27 cellular contexts compared by ENCODE assay signal in genomic region chr21:15701845-15702244, GRCh38.
"Had no signal": no experiment of that assay in that cellular context is flagged by ENCODE, and none has a peak within 500 bp of the region (broad histone marks: within the 10 kb centered on the region; RNA-seq: fewer than 3 reads in every experiment).

No MANE protein-coding gene starts in this region.

- H3K79me2 ChIP-seq: hepatocyte had no signal

- H3K9me3 ChIP-seq: gastrocnemius medialis had no signal

- H3K27ac ChIP-seq: brain microvascular endothelial cell, coronary artery, dorsolateral prefrontal cortex, foreskin keratinocyte, gastrocnemius medialis, heart right ventricle, hepatocyte, VCaP had no signal

- H3K27me3 ChIP-seq: brain microvascular endothelial cell, dorsolateral prefrontal cortex, foreskin keratinocyte, gastrocnemius medialis, heart right ventricle, hepatocyte had no signal

- H3K4me3 ChIP-seq: coronary artery, dorsolateral prefrontal cortex, gastrocnemius medialis, heart right ventricle, hepatocyte had no signal

- DNase-seq: activated CD4-positive, alpha-beta T cell treated with anti-CD3 and anti-CD28 coated beads for 48 hours; activated CD4-positive, alpha-beta T cell treated with anti-CD3 and anti-CD28 coated beads, Interleukin-2, amount 50 U/mL, for 1 hour; activated CD4-positive, alpha-beta T cell treated with anti-CD3 and anti-CD28 coated beads, Interleukin-2, amount 50 U/mL, for 48 hours; activated CD8-positive, alpha-beta memory T cell treated with anti-CD3 and anti-CD28 coated beads for 24 hours; activated CD8-positive, alpha-beta T cell treated with anti-CD3 and anti-CD28 coated beads for 36 hours; activated effector memory CD4-positive, alpha-beta T cell treated with Interleukin-2 at 50 U/mL for 16 hours; activated gamma-delta T cell treated with Interleukin-2 at 50 U/mL for 16 hours; activated naive CD4-positive, alpha-beta T cell treated with anti-CD3 and anti-CD28 coated beads, Interleukin-2, amount 50 U/mL, for 16 hours; activated naive CD4-positive, alpha-beta T cell treated with Interleukin-2 at 50 U/mL for 16 hours; activated T-cell treated with anti-CD3 and anti-CD28 coated beads, Interleukin-2, amount 50 U/mL, for 4 hours; amniotic stem cell; anterior cingulate cortex; brain microvascular endothelial cell; dorsolateral prefrontal cortex; effector memory CD4-positive, alpha-beta T cell; endodermal cell; foreskin keratinocyte; gastrocnemius medialis; heart right ventricle; T-helper 2 cell had no signal

- H2AFZ ChIP-seq: hepatocyte had no signal

- H3K36me3 ChIP-seq: brain microvascular endothelial cell, gastrocnemius medialis, heart right ventricle had no signal

- ATAC-seq: activated CD8-positive, alpha-beta T cell treated with anti-CD3 and anti-CD28 coated beads for 36 hours; activated T-cell treated with anti-CD3 and anti-CD28 coated beads, Interleukin-2, amount 50 U/mL, for 4 hours; activated T-helper 17 cell treated with anti-CD3 and anti-CD28 coated beads, Interleukin-2, amount 50 U/mL, for 72 hours; esophagus mucosa; foreskin keratinocyte; gastrocnemius medialis; heart right ventricle; WTC11 had no signal

- H3K4me2 ChIP-seq: hepatocyte had no signal

- FAIRE-seq: bronchial epithelial cell had no signal
